24 cellular contexts compared by ENCODE assay signal in the genomic region with DNA sequence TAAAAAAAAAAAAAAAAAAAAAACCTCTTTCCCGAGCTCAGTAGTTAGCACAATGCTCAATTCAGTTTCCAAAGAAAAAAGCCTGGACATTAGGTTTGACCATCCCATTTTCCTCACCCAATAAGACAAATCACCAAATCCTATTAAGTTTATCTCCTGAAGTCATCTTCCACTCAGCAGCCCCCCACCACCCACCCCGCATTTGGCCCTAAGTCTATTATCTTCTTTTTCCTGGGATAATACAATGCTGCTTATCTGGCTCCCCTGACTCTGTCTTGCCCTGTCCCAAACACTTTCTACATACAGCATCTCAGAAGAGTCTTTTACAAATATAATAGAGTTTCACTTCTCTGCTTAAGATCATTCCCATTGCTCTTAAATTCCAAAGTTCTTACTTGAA. TPM values are rescaled to one million over a fixed set of nuclear protein-coding genes. Genes with fewer than 3 reads are reported as not detected.
A peak's percentile ranks its signal among the peaks of the same experiment; 100 is the strongest.
DNase-seq lines count a peak whose midpoint lies in the region; ATAC-seq and TF ChIP-seq lines count a peak whose summit lies in the region.
"Had no signal": no experiment of that assay in that cellular context is flagged by ENCODE, and none has a peak within 500 bp of the region (broad histone marks: within the 10 kb centered on the region; RNA-seq: fewer than 3 reads in every experiment).

No MANE protein-coding gene starts in this region.

- H3K4me3 Mint-ChIP-seq in endodermal cell (no peak overlapping the region), Calu3 (ENCODE audit: low read depth, unreplicated experiment) (no peak overlapping the region)
- H3K4me3 Mint-ChIP-seq: CD14-positive monocyte; CD4-positive, alpha-beta T cell; CD8-positive, alpha-beta memory T cell had no signal

- no TSS peak for BruUV-seq in Calu3 (replicated peaks; lab: Mats Ljungman, UMichigan)

- 0 out of 2 replicates have a peak overlapping the region, but pooled peaks have one; percentile 8 for H3K27ac ChIP-seq in VCaP
- H3K27ac ChIP-seq in endodermal cell (ENCODE audit: low read depth, low read length): no peak overlapping the region
- peak overlapping the region; percentile 69 for H3K27ac ChIP-seq in psoas muscle
- no peak overlapping the region for H3K27ac ChIP-seq in esophagus muscularis mucosa (replicated peaks in 1 of 4)
- H3K27ac ChIP-seq: A549; BLaER1 treated with 17β-estradiol and CSF1 and Interleukin-3, amounts not matched to agents 10 nM and 100 nM had no signal

- H3K9me3 ChIP-seq in endodermal cell (ENCODE audit: control insufficient read depth, low read length): no peaks in the 10 kb centered on the region
- H3K9me3 ChIP-seq in psoas muscle: no peaks in the 10 kb centered on the region
- no peaks in the 10 kb centered on the region for H3K9me3 ChIP-seq in esophagus muscularis mucosa
- H3K9me3 ChIP-seq: A549; BE2C; BLaER1 treated with 17β-estradiol and CSF1 and Interleukin-3, amounts not matched to agents 10 nM and 100 nM had no signal

- ATAC-seq in psoas muscle (no peak), HG03432 (IDR thresholded peaks at IDR 0.05; ENCODE audit: unreplicated experiment) (no peak), GM21576 (IDR thresholded peaks at IDR 0.05; ENCODE audit: unreplicated experiment) (no peak)
- ATAC-seq: HCT116 had no signal

- H3K9me3 Mint-ChIP-seq in endodermal cell: no peaks in the 10 kb centered on the region
- no peaks in the 10 kb centered on the region for H3K9me3 Mint-ChIP-seq in Calu3 (ENCODE audit: low read depth, unreplicated experiment)
- H3K9me3 Mint-ChIP-seq: CD14-positive monocyte; CD4-positive, alpha-beta T cell; CD8-positive, alpha-beta memory T cell had no signal

- 53 to 80% methylated on average over 1 to 2 of the region's 2 CpGs for WGBS in endodermal cell (ENCODE audit: insufficient coverage in 1 of 2, insufficient read length in 1 of 2), 2 experiments
- 77 to 82% (median 79%) methylated on average over 2 of the region's 2 CpGs for WGBS in psoas muscle, 3 donors
- WGBS in esophagus muscularis mucosa: 89% methylated on average over 2 of the region's 2 CpGs

- H3K27me3 Mint-ChIP-seq in endodermal cell (ENCODE audit: insufficient read depth) (no peaks in the 10 kb centered on the region), Calu3 (ENCODE audit: unreplicated experiment) (no peaks in the 10 kb centered on the region)

- no peaks in the 10 kb centered on the region for H3K27me3 ChIP-seq in endodermal cell (ENCODE audit: control insufficient read depth, insufficient read depth, low read length, poor library complexity, severe bottlenecking)
- H3K27me3 ChIP-seq in psoas muscle (ENCODE audit: insufficient read depth in 3 of 3, low read length in 2 of 3): no peaks in the 10 kb centered on the region
- no peaks in the 10 kb centered on the region for H3K27me3 ChIP-seq in esophagus muscularis mucosa
- H3K27me3 ChIP-seq: BE2C; BLaER1 treated with 17β-estradiol and CSF1 and Interleukin-3, amounts not matched to agents 10 nM and 100 nM had no signal

- TF ChIP-seq CTCF in VCaP (conservative IDR thresholded peaks at IDR 0.05) (no peak), endodermal cell (conservative IDR thresholded peaks at IDR 0.05) (no peak), psoas muscle (IDR thresholded peaks at IDR 0.05) (no peak), esophagus muscularis mucosa (IDR thresholded peaks at IDR 0.05) (no peak), Calu3 (IDR thresholded peaks at IDR 0.05; ENCODE audit: unreplicated experiment) (no peak)

- H3K36me3 Mint-ChIP-seq in endodermal cell (ENCODE audit: low read depth) (no peaks in the 10 kb centered on the region), Calu3 (ENCODE audit: insufficient read depth, unreplicated experiment) (no peaks in the 10 kb centered on the region)
- H3K36me3 Mint-ChIP-seq: CD14-positive monocyte; CD8-positive, alpha-beta memory T cell had no signal

- H3K27ac Mint-ChIP-seq in endodermal cell (no peak overlapping the region), Calu3 (ENCODE audit: unreplicated experiment) (no peak overlapping the region)
- H3K27ac Mint-ChIP-seq: CD14-positive monocyte; CD4-positive, alpha-beta T cell; CD8-positive, alpha-beta memory T cell had no signal

- H3K4me3 ChIP-seq in endodermal cell (ENCODE audit: low read length): peak overlapping the region; percentile 42
- no peak overlapping the region for H3K4me3 ChIP-seq in psoas muscle
- no peak overlapping the region for H3K4me3 ChIP-seq in esophagus muscularis mucosa
- H3K4me3 ChIP-seq: A549; BLaER1 treated with 17β-estradiol and CSF1 and Interleukin-3, amounts not matched to agents 10 nM and 100 nM had no signal

- peak; percentile 92 for DNase-seq in NCI-H82 (lab: John Stamatoyannopoulos, UW)
- DNase-seq in endodermal cell: peak; percentile 62
- no peak for DNase-seq in psoas muscle
- DNase-seq in esophagus muscularis mucosa (ENCODE audit: extremely low spot score): no peak
- no peak for DNase-seq in Calu3
- DNase-seq: 8988T; ACHN; AML-193; BE2C; CD4-positive, alpha-beta T cell; CD8-positive, alpha-beta memory T cell; DMS79 treated with DMSO at 0.1 percent for 48 hours; GF-D8; GOT3 had no signal

- H3K4me1 ChIP-seq in endodermal cell (ENCODE audit: control insufficient read depth, insufficient read depth, low read length) (no peaks in the 10 kb centered on the region), psoas muscle (peaks cover 65% of the 10 kb centered on the region), esophagus muscularis mucosa (peaks cover 0 to 13% (median 0%) of the 10 kb centered on the region in 4 donors)
- H3K4me1 ChIP-seq: A549; BE2C; BLaER1 treated with 17β-estradiol and CSF1 and Interleukin-3, amounts not matched to agents 10 nM and 100 nM had no signal

- H3K9ac ChIP-seq in endodermal cell (ENCODE audit: extremely low read depth, low read length, poor library complexity, severe bottlenecking): no peak overlapping the region
- H3K9ac ChIP-seq: BLaER1 treated with 17β-estradiol and CSF1 and Interleukin-3, amounts not matched to agents 10 nM and 100 nM had no signal

- H3K36me3 ChIP-seq in endodermal cell (ENCODE audit: control insufficient read depth, insufficient read depth, low read length): no peaks in the 10 kb centered on the region
- H3K36me3 ChIP-seq in psoas muscle (ENCODE audit: insufficient read depth in 1 of 2, low read depth in 1 of 2): no peaks in the 10 kb centered on the region
- no peaks in the 10 kb centered on the region for H3K36me3 ChIP-seq in esophagus muscularis mucosa
- H3K36me3 ChIP-seq: BE2C; BLaER1 treated with 17β-estradiol and CSF1 and Interleukin-3, amounts not matched to agents 10 nM and 100 nM had no signal

- H3K4me1 Mint-ChIP-seq in endodermal cell (peaks cover 28% of the 10 kb centered on the region), Calu3 (ENCODE audit: low read depth, unreplicated experiment) (peaks cover 8% of the 10 kb centered on the region)
- H3K4me1 Mint-ChIP-seq: CD14-positive monocyte; CD8-positive, alpha-beta memory T cell had no signal

- TF ChIP-seq POLR2A in esophagus muscularis mucosa (IDR thresholded peaks at IDR 0.05; ENCODE audit: low read depth): no peak

- intact Hi-C loops in psoas muscle (cut with DNase I): loop anchor here (2.0 to 10.0 kb wide), 6 partner anchors 36 to 227 kb away; partner anchors contain the start of gene ASB15 (in 1 of the 2)
- intact Hi-C loops in esophagus muscularis mucosa (cut with DNase I): loop anchor here (10.0 kb wide), 1 partner anchor 227 kb away; no protein-coding TSS in a partner anchor
- intact Hi-C loops in Calu3 (cut with micrococcal nuclease; ENCODE audit: unreplicated experiment): loop anchor here (5.0 kb wide), 1 partner anchor 159 kb away; no protein-coding TSS in a partner anchor

- CTCF ChIA-PET in Calu3 (lab: Charles Lee): interaction anchor here (1.0 to 1.1 kb wide), 2 partner anchors 64 to 234 kb away, joined by 3 to 5 read pairs; no protein-coding TSS in a partner anchor

- TF ChIP-seq EP300 in esophagus muscularis mucosa (IDR thresholded peaks at IDR 0.05): no peak

RNA-seq across cellular contexts. Expression of gene LMOD2, which starts 17.8 kb away (rescaled TPM):
- total RNA-seq in endodermal cell (not detected), psoas muscle (1,000 to 10,000 TPM in 1 of 4 donors, 100 to 1,000 TPM in 3; 383 to 1,114 (median 640) TPM), esophagus muscularis mucosa (not detected), Calu3 (2022) (not detected in 2 replicates)
- polyA plus RNA-seq in endodermal cell (2013, experiment 1 of 2): not detected
- 0.17 TPM for polyA plus RNA-seq in endodermal cell (2013, experiment 2 of 2)
- polyA plus RNA-seq in psoas muscle: 100 to 1,000 TPM in 2 of 3 donors, 1 to 10 TPM in 1; 6.9 to 341 (median 259) TPM
- total RNA-seq: CD4-positive, alpha-beta T cell; CD8-positive, alpha-beta memory T cell; Daoy; G401; H7 had no signal
- polyA plus RNA-seq: A549; CD8-positive, alpha-beta memory T cell had no signal

RNA-seq across cellular contexts. Expression of gene ASB15, which starts 36.3 kb away (rescaled TPM):
- total RNA-seq in endodermal cell (not detected), psoas muscle (10 to 100 TPM in 3 of 4 donors, 1 to 10 TPM in 1; 8.2 to 23.6 (median 11.5) TPM), esophagus muscularis mucosa (not detected), Calu3 (2022) (not detected in 2 replicates)
- not detected for polyA plus RNA-seq in endodermal cell (2013, experiment 1 of 2)
- polyA plus RNA-seq in endodermal cell (2013, experiment 2 of 2): not detected
- 10 to 100 TPM in 1 of 3 donors, 1 to 10 TPM in 1, under 1 TPM in 1; 0.12 to 15.2 (median 1.3) TPM for polyA plus RNA-seq in psoas muscle
- total RNA-seq: CD4-positive, alpha-beta T cell; CD8-positive, alpha-beta memory T cell; Daoy; G401; H7 had no signal
- polyA plus RNA-seq: A549, CD14-positive monocyte had no signal

Comparison
In these comparisons a context has a peak if more than half of its experiments do, and no peak if none do; other contexts are left out.
1. DNase-seq: peak in NCI-H82 (single experiment) and endodermal cell (single experiment); none in psoas muscle (0 of 2), esophagus muscularis mucosa (single experiment) and Calu3 (single experiment).
2. H3K27ac ChIP-seq: peak in VCaP (single experiment) and psoas muscle (single experiment); none in endodermal cell (single experiment) and esophagus muscularis mucosa (0 of 4).
3. RNA of gene LMOD2, which starts 17.8 kb away (total RNA-seq): 383 to 1,114 TPM in psoas muscle; not detected in endodermal cell, not detected in esophagus muscularis mucosa and not detected in Calu3; every median in the first group is over 100 times any median in the second.